In genomic region chr15:38683382-38684242, GRCh38 we compare ENCODE assay signal across 8 cellular contexts.
DNase-seq lines count a peak whose midpoint lies in the region; ATAC-seq and FAIRE-seq lines count a peak whose summit lies in the region.

No MANE protein-coding gene starts in this region.

- no peak overlapping the region for H3K4me3 ChIP-seq in small intestine (ENCODE audit: low read depth in 1 of 2, low read length in 2 of 2)

- in situ Hi-C loops in SK-MEL-5 (cut with HindIII; ENCODE audit: low pct_unique_long_range_greater_than_20kb, low sequenced_read_pairs), result no loop called here

- H3K27ac Mint-ChIP-seq in activated naive CD4-positive, alpha-beta T cell treated with anti-CD3 and anti-CD28 coated beads, Interleukin-2, amount 50 U/mL, for 72 hours, result peak overlapping the region; percentile 0 to 87

- peak; percentile 47 for DNase-seq in DMS114 treated with DMSO at 0.1 percent for 48 hours (lab: John Stamatoyannopoulos, UW; ENCODE audit: unreplicated experiment)
- peak; percentile 29 for DNase-seq in HK-2 (ENCODE audit: unreplicated experiment)
- peak; percentile 75 for DNase-seq in SK-MEL-5 (ENCODE audit: low read depth, low spot score)
- peak; percentile 65 to 72 for DNase-seq in activated naive CD4-positive, alpha-beta T cell treated with anti-CD3 and anti-CD28 coated beads, Interleukin-2, amount 50 U/mL, for 72 hours (ENCODE audit: low spot score in 2 of 2)
- DNase-seq in left ventricle myocardium superior, result peak; percentile 47
- DNase-seq in small intestine, result peak; percentile 70
- no peak for DNase-seq in GOT3 (lab: John Stamatoyannopoulos, UW)

- H3K36me3 ChIP-seq in small intestine (ENCODE audit: control insufficient read depth in 2 of 2, insufficient read depth in 2 of 2, low read length in 2 of 2), result no peaks in the 10 kb centered on the region

- intact Hi-C loops in left ventricle myocardium superior (cut with micrococcal nuclease), result loop anchor here (5.0 to 10.0 kb wide), 2 partner anchors 121 to 209 kb away; partner anchors contain the start of gene RASGRP1

- H3K27me3 ChIP-seq in small intestine (ENCODE audit: control insufficient read depth in 2 of 2, insufficient read depth in 2 of 2, low read length in 2 of 2), result no peaks in the 10 kb centered on the region

- H3K27ac ChIP-seq in small intestine (ENCODE audit: low read depth in 1 of 2, low read length in 1 of 2), result no peak overlapping the region

- H3K36me3 Mint-ChIP-seq in activated naive CD4-positive, alpha-beta T cell treated with anti-CD3 and anti-CD28 coated beads, Interleukin-2, amount 50 U/mL, for 72 hours, result no peaks in the 10 kb centered on the region

- no peaks in the 10 kb centered on the region for H3K9me3 Mint-ChIP-seq in activated naive CD4-positive, alpha-beta T cell treated with anti-CD3 and anti-CD28 coated beads, Interleukin-2, amount 50 U/mL, for 72 hours

- H3K4me1 ChIP-seq in small intestine (ENCODE audit: control insufficient read depth in 2 of 2, insufficient read depth in 1 of 2, low read depth in 1 of 2, low read length in 1 of 2), result no peaks in the 10 kb centered on the region

- 66 to 89% (median 78%) methylated on average over 2 of the region's 2 CpGs for WGBS in small intestine, 3 donors

- no peak for FAIRE-seq in small intestine (lab: Jason Lieb, UNC)

- ATAC-seq in GM19455 (IDR thresholded peaks at IDR 0.05; ENCODE audit: unreplicated experiment) (peak; percentile 86), left ventricle myocardium superior (peak; percentile 74)
- ATAC-seq in activated naive CD4-positive, alpha-beta T cell treated with anti-CD3 and anti-CD28 coated beads, Interleukin-2, amount 50 U/mL, for 72 hours, result peak; percentile 80 to 84

- no peaks in the 10 kb centered on the region for H3K9me3 ChIP-seq in small intestine (ENCODE audit: control insufficient read depth, low read depth)
